1 cellular context compared by ENCODE assay signal in the genomic region with DNA sequence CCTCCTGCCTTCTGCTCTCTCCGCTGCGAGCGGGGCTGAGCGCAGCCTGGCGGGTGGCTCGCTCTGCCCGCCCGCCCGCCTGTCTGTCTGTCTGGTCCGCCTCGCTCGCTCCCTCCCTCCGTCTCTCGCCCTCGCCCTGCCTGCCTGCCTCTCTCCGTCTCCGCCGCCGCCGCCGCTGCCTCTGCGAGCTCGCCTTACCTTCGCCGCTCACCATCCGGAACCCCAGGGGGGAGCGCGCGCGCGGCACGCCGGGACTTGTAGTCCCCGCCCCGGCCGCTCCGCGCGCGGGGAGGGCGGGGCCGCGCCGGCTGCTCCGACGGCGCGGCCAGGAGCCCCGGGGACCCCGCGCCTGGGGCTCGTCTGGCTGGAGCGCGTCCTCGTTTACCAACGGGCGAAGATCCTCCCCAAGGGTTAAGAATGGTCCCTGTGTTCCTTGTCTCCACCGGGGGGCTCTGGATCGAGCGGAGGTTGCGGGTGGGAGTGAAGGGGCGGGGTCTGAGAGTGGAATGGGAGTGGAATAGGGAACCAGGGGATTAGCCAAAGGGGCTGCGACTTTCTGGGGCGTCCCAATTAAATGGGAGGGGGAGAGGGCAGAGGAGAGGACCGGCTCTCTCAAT.
TF ChIP-seq lines count a peak whose summit lies in the region.

A gene with protein sequence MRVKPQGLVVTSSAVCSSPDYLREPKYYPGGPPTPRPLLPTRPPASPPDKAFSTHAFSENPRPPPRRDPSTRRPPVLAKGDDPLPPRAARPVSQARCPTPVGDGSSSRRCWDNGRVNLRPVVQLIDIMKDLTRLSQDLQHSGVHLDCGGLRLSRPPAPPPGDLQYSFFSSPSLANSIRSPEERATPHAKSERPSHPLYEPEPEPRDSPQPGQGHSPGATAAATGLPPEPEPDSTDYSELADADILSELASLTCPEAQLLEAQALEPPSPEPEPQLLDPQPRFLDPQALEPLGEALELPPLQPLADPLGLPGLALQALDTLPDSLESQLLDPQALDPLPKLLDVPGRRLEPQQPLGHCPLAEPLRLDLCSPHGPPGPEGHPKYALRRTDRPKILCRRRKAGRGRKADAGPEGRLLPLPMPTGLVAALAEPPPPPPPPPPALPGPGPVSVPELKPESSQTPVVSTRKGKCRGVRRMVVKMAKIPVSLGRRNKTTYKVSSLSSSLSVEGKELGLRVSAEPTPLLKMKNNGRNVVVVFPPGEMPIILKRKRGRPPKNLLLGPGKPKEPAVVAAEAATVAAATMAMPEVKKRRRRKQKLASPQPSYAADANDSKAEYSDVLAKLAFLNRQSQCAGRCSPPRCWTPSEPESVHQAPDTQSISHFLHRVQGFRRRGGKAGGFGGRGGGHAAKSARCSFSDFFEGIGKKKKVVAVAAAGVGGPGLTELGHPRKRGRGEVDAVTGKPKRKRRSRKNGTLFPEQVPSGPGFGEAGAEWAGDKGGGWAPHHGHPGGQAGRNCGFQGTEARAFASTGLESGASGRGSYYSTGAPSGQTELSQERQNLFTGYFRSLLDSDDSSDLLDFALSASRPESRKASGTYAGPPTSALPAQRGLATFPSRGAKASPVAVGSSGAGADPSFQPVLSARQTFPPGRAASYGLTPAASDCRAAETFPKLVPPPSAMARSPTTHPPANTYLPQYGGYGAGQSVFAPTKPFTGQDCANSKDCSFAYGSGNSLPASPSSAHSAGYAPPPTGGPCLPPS (N-terminal part only) (minus strand): TSS at position 183 of the 617 bp plus-strand sequence. CDS start 52,029 bp downstream, outside the sequence.

TF ChIP-seq in K562, 482 proteins besides CTCF, POLR2A, EP300 and RAD21 (continued from another document and continues in another):
- TF ChIP-seq ZNF407 (IDR thresholded peaks at IDR 0.05; ENCODE audit: low read depth), result 0 out of 2 replicates have a peak, but pooled peaks have one; percentile 48
- peak in 1 of 2 experiments; percentile 43; a peak in 1 of 4 replicates for TF ChIP-seq NONO (IDR thresholded peaks at IDR 0.05; ENCODE audit: low read depth in 2 of 2, low read length in 1 of 2)
- TF ChIP-seq ZNF174 (CRISPR knock-in tag; IDR thresholded peaks at IDR 0.05), result no peak
- TF ChIP-seq, protein P1, sequence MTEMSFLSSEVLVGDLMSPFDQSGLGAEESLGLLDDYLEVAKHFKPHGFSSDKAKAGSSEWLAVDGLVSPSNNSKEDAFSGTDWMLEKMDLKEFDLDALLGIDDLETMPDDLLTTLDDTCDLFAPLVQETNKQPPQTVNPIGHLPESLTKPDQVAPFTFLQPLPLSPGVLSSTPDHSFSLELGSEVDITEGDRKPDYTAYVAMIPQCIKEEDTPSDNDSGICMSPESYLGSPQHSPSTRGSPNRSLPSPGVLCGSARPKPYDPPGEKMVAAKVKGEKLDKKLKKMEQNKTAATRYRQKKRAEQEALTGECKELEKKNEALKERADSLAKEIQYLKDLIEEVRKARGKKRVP (CRISPR knock-in tag; IDR thresholded peaks at IDR 0.05), result no peak
- 0 out of 2 replicates have a peak, but pooled peaks have one; percentile 35 for TF ChIP-seq OTX1 (CRISPR knock-in tag; IDR thresholded peaks at IDR 0.05)
- TF ChIP-seq, protein P2, sequence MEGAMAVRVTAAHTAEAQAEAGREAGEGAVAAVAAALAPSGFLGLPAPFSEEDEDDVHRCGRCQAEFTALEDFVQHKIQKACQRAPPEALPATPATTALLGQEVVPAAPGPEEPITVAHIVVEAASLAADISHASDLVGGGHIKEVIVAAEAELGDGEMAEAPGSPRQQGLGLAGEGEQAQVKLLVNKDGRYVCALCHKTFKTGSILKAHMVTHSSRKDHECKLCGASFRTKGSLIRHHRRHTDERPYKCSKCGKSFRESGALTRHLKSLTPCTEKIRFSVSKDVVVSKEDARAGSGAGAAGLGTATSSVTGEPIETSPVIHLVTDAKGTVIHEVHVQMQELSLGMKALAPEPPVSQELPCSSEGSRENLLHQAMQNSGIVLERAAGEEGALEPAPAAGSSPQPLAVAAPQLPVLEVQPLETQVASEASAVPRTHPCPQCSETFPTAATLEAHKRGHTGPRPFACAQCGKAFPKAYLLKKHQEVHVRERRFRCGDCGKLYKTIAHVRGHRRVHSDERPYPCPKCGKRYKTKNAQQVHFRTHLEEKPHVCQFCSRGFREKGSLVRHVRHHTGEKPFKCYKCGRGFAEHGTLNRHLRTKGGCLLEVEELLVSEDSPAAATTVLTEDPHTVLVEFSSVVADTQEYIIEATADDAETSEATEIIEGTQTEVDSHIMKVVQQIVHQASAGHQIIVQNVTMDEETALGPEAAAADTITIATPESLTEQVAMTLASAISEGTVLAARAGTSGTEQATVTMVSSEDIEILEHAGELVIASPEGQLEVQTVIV (CRISPR knock-in tag; IDR thresholded peaks at IDR 0.05; ENCODE audit: borderline replicate concordance), result no peak
- TF ChIP-seq EZH2 (IDR thresholded peaks at IDR 0.05; ENCODE audit: borderline replicate concordance, low read depth, low read length), result no peak
- TF ChIP-seq FOXP1 (CRISPR knock-in tag; IDR thresholded peaks at IDR 0.05), result no peak
- TF ChIP-seq SMARCA5 (IDR thresholded peaks at IDR 0.05), result peak; percentile 1; the same call in 1 of the 2 replicates
- no peak for TF ChIP-seq CHD1 (IDR thresholded peaks at IDR 0.05; ENCODE audit: low read length)
- TF ChIP-seq ELK3 (CRISPR knock-in tag; IDR thresholded peaks at IDR 0.05), result no peak
- no peak for TF ChIP-seq RBM15 (IDR thresholded peaks at IDR 0.05; ENCODE audit: insufficient read depth, low read length)
- TF ChIP-seq FOXJ3 (CRISPR knock-in tag; IDR thresholded peaks at IDR 0.05), result no peak
- TF ChIP-seq GABPB1 (CRISPR knock-in tag; IDR thresholded peaks at IDR 0.05), result peak; percentile 88
- no peak for TF ChIP-seq SRSF7 (optimal IDR thresholded peaks at IDR 0.05; ENCODE audit: low read depth, low read length)
- TF ChIP-seq ZBTB1 (CRISPR knock-in tag; IDR thresholded peaks at IDR 0.05; ENCODE audit: borderline replicate concordance, low read depth), result no peak; the same call in 1 of the 2 replicates
- peak; percentile 93; the same call in 1 of the 2 replicates for TF ChIP-seq HLTF (IDR thresholded peaks at IDR 0.05)
- TF ChIP-seq NR1H2 (CRISPR knock-in tag; IDR thresholded peaks at IDR 0.05), result no peak
- TF ChIP-seq, protein P3, sequence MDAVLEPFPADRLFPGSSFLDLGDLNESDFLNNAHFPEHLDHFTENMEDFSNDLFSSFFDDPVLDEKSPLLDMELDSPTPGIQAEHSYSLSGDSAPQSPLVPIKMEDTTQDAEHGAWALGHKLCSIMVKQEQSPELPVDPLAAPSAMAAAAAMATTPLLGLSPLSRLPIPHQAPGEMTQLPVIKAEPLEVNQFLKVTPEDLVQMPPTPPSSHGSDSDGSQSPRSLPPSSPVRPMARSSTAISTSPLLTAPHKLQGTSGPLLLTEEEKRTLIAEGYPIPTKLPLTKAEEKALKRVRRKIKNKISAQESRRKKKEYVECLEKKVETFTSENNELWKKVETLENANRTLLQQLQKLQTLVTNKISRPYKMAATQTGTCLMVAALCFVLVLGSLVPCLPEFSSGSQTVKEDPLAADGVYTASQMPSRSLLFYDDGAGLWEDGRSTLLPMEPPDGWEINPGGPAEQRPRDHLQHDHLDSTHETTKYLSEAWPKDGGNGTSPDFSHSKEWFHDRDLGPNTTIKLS (IDR thresholded peaks at IDR 0.05; ENCODE audit: borderline replicate concordance, low read depth), result peak; percentile 73; the same call in 1 of the 2 replicates
- 0 out of 4 replicates have a peak, but pooled peaks of 1 of the 2 experiments have one; percentile 26 for TF ChIP-seq TBL1XR1 (IDR thresholded peaks at IDR 0.05; ENCODE audit: low read length in 2 of 2)
- no peak for TF ChIP-seq ZZZ3 (IDR thresholded peaks at IDR 0.05)
- TF ChIP-seq MTA3 (IDR thresholded peaks at IDR 0.05; ENCODE audit: borderline replicate concordance), result no peak
- no peak for TF ChIP-seq POU5F1 (IDR thresholded peaks at IDR 0.05; ENCODE audit: borderline replicate concordance, low read depth, low read length, partially characterized antibody)
- TF ChIP-seq, protein P4, sequence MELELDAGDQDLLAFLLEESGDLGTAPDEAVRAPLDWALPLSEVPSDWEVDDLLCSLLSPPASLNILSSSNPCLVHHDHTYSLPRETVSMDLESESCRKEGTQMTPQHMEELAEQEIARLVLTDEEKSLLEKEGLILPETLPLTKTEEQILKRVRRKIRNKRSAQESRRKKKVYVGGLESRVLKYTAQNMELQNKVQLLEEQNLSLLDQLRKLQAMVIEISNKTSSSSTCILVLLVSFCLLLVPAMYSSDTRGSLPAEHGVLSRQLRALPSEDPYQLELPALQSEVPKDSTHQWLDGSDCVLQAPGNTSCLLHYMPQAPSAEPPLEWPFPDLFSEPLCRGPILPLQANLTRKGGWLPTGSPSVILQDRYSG (tag; conservative IDR thresholded peaks at IDR 0.05; ENCODE audit: low read depth), result no peak
- no peak for TF ChIP-seq TAF9B (IDR thresholded peaks at IDR 0.05; ENCODE audit: partially characterized antibody)
- no peak for TF ChIP-seq ZNF655 (CRISPR knock-in tag; IDR thresholded peaks at IDR 0.05)
- TF ChIP-seq NFATC3 (IDR thresholded peaks at IDR 0.05), result peak; percentile 92
- no peak for TF ChIP-seq SAFB (IDR thresholded peaks at IDR 0.05; ENCODE audit: borderline replicate concordance, low read depth, low read length)
